Comparison of ENCODE assay signal across 8 cellular contexts in genomic region chr10:22315455-22316285, GRCh38. TPM values are rescaled to one million over a fixed set of nuclear protein-coding genes. Genes with fewer than 3 reads are reported as not detected.
DNase-seq lines count a peak whose midpoint lies in the region; ATAC-seq, FAIRE-seq and TF ChIP-seq lines count a peak whose summit lies in the region.

No MANE protein-coding gene starts in this region.

- peak overlapping the region; percentile 97 for H3K4me3 ChIP-seq in OCI-LY3 (ENCODE audit: low read length)
- H3K4me3 ChIP-seq in H1 (ENCODE audit: extremely low read depth in 1 of 4, insufficient read depth in 2 of 4, low read depth in 3 of 4, low read length in 4 of 4), result peak overlapping the region; percentile 35 to 73 (median 58)

- H3K23me2 ChIP-seq in H1 (ENCODE audit: low read depth, low read length), result peaks cover 9% of the 10 kb centered on the region

- H3K9me3 ChIP-seq in OCI-LY3 (ENCODE audit: insufficient read depth, low read length) (no peaks in the 10 kb centered on the region), H1 (ENCODE audit: insufficient read depth in 2 of 2, low read depth in 1 of 2, low read length in 1 of 2) (no peaks in the 10 kb centered on the region)

- no peak overlapping the region for H3K56ac ChIP-seq in H1 (replicated peaks; ENCODE audit: insufficient read length, low read depth, low read length)

- H3K27me3 ChIP-seq in OCI-LY3 (ENCODE audit: low read depth, low read length) (peaks cover 9% of the 10 kb centered on the region), H1 (replicated peaks in 1 of 4; ENCODE audit: control insufficient read depth in 3 of 4, extremely low read depth in 1 of 4, insufficient read depth in 3 of 4, low read length in 3 of 4) (peaks cover 14 to 59% (median 34%) of the 10 kb centered on the region in 4 experiments)

- H3K14ac ChIP-seq in H1 (ENCODE audit: insufficient read length), result no peak overlapping the region

- H2BK15ac ChIP-seq in H1 (ENCODE audit: low read length), result no peak overlapping the region

- H4K20me1 ChIP-seq in OCI-LY3 (ENCODE audit: insufficient read depth, low read length) (no peaks in the 10 kb centered on the region; the same call in 1 of the 2 replicates), H1 (replicated peaks in 1 of 2; ENCODE audit: control insufficient read depth in 1 of 2, insufficient read depth in 2 of 2, low read length in 2 of 2) (peaks cover 0 to 3% of the 10 kb centered on the region in 2 experiments)

- H3K27me3 Mint-ChIP-seq in activated CD8-positive, alpha-beta memory T cell treated with anti-CD3 and anti-CD28 coated beads, Interleukin-2, amount 10 ng/mL, durations not matched to agents 7 days and 5 days, result peaks cover 8% of the 10 kb centered on the region
- peaks cover 4 to 16% (median 12%) of the 10 kb centered on the region in 5 donors for H3K27me3 Mint-ChIP-seq in naive thymus-derived CD8-positive, alpha-beta T cell

- no peaks in the 10 kb centered on the region for H3K9me3 Mint-ChIP-seq in activated CD8-positive, alpha-beta memory T cell treated with anti-CD3 and anti-CD28 coated beads, Interleukin-2, amount 10 ng/mL, durations not matched to agents 7 days and 5 days (ENCODE audit: low read depth)
- peaks cover 0 to 2% (median 0%) of the 10 kb centered on the region in 9 donors for H3K9me3 Mint-ChIP-seq in naive thymus-derived CD8-positive, alpha-beta T cell

- H2AK5ac ChIP-seq in H1 (ENCODE audit: low read depth, low read length), result no peak overlapping the region

- peak overlapping the region; percentile 93 for H3K4me3 Mint-ChIP-seq in activated CD8-positive, alpha-beta memory T cell treated with anti-CD3 and anti-CD28 coated beads, Interleukin-2, amount 10 ng/mL, durations not matched to agents 7 days and 5 days
- peak overlapping the region; percentile 87 to 99 (median 93) for H3K4me3 Mint-ChIP-seq in naive thymus-derived CD8-positive, alpha-beta T cell

- H3K23ac ChIP-seq in H1 (ENCODE audit: insufficient read length), result no peak overlapping the region

- no peak for TF ChIP-seq EP300 in H1 (IDR thresholded peaks at IDR 0.05; ENCODE audit: borderline replicate concordance in 1 of 2, low read depth in 2 of 2, low read length in 2 of 2)

- 4% methylated on average over 28 of the region's 53 CpGs; no CpG with 5 or more reads in 1 of the 2 experiments for WGBS in H1 (ENCODE audit: extremely low coverage in 1 of 2, insufficient coverage in 1 of 2, insufficient read length in 1 of 2, insufficient replicate concordance in 2 of 2, low coverage in 1 of 2, low lambda C conversion rate in 2 of 2, missing lambda C conversion rate in 1 of 2), 2 experiments

- CTCF ChIA-PET in activated CD8-positive, alpha-beta memory T cell treated with anti-CD3 and anti-CD28 coated beads, Interleukin-2, amount 10 ng/mL, durations not matched to agents 7 days and 5 days (lab: Charles Lee), result interaction anchor here (0.6 to 4.0 kb wide), 13 partner anchors 11 to 674 kb away, joined by 3 to 12 read pairs (median 5); partner anchors contain the start of gene SPAG6
- CTCF ChIA-PET in H1 (lab: Charles Lee; ENCODE audit: partially characterized antibody), result interaction anchor here (0.7 to 1.1 kb wide), 2 partner anchors 20 to 74 kb away, joined by 3 to 4 read pairs; no protein-coding TSS in a partner anchor

- no peak for DNase-seq in activated CD8-positive, alpha-beta memory T cell treated with anti-CD3 and anti-CD28 coated beads, Interleukin-2, amount 10 ng/mL, durations not matched to agents 7 days and 5 days
- DNase-seq in activated CD8-positive, alpha-beta memory T cell treated with anti-CD3 and anti-CD28 coated beads for 24 hours, result no peak
- DNase-seq in H1 (ENCODE audit: low read depth in 1 of 2, low spot score in 2 of 2) (peak in 1 of 2 experiments; percentile 77), HCEC 1CT (no peak), NOMO-1 treated with DMSO at 0.1 percent for 48 hours (lab: John Stamatoyannopoulos, UW; ENCODE audit: unreplicated experiment) (no peak)
- no peak for DNase-seq in naive thymus-derived CD8-positive, alpha-beta T cell

- H4K8ac ChIP-seq in H1 (ENCODE audit: extremely low read depth, insufficient read depth, low read length), result peak overlapping the region; percentile 22; the same call in 1 of the 2 replicates

- TF ChIP-seq CTCF in OCI-LY3 (IDR thresholded peaks at IDR 0.05; ENCODE audit: low read depth, low read length), result no peak
- no peak for TF ChIP-seq CTCF in H1 (IDR thresholded peaks at IDR 0.05; ENCODE audit: control extremely low read depth in 1 of 3, insufficient read depth in 1 of 3, low read depth in 1 of 3, low read length in 3 of 3)

- peak overlapping the region; percentile 61; the same call in 1 of the 2 replicates for H2AFZ ChIP-seq in OCI-LY3 (ENCODE audit: low read depth, low read length)
- H2AFZ ChIP-seq in H1 (ENCODE audit: low read length), result no peak overlapping the region

- H2BK120ac ChIP-seq in H1 (replicated peaks; ENCODE audit: low read depth, low read length), result no peak overlapping the region

- H3K27ac Mint-ChIP-seq in activated CD8-positive, alpha-beta memory T cell treated with anti-CD3 and anti-CD28 coated beads, Interleukin-2, amount 10 ng/mL, durations not matched to agents 7 days and 5 days, result peak overlapping the region; percentile 95
- peak overlapping the region; percentile 85 to 98 (median 94) for H3K27ac Mint-ChIP-seq in naive thymus-derived CD8-positive, alpha-beta T cell

- H3K36me3 Mint-ChIP-seq in activated CD8-positive, alpha-beta memory T cell treated with anti-CD3 and anti-CD28 coated beads, Interleukin-2, amount 10 ng/mL, durations not matched to agents 7 days and 5 days, result peaks cover 13% of the 10 kb centered on the region
- H3K36me3 Mint-ChIP-seq in naive thymus-derived CD8-positive, alpha-beta T cell, result peaks cover 0 to 9% (median 3%) of the 10 kb centered on the region in 3 donors

- H3K79me2 ChIP-seq in OCI-LY3 (ENCODE audit: low read length) (peaks cover 8% of the 10 kb centered on the region), H1 (ENCODE audit: control insufficient read depth in 1 of 2, insufficient read depth in 2 of 2, low read length in 2 of 2) (no peaks in the 10 kb centered on the region)

- peak overlapping the region; percentile 76 for H3K27ac ChIP-seq in OCI-LY3 (ENCODE audit: low read length)
- H3K27ac ChIP-seq in H1 (ENCODE audit: low read depth, low read length), result no peak overlapping the region

- no peak overlapping the region for H2BK12ac ChIP-seq in H1 (ENCODE audit: low read depth, low read length)

- FAIRE-seq in H1 (lab: Jason Lieb, UNC), result no peak

- H2BK5ac ChIP-seq in H1 (ENCODE audit: low read depth, low read length), result no peak overlapping the region

- TF ChIP-seq POLR2A in H1 (IDR thresholded peaks at IDR 0.05; ENCODE audit: control extremely low read depth in 1 of 2, low read depth in 2 of 2, low read length in 2 of 2), result no peak

- no peak overlapping the region for H3K4ac ChIP-seq in H1 (replicated peaks; ENCODE audit: insufficient read length, low read depth, low read length)

- no peak overlapping the region for H4K91ac ChIP-seq in H1 (replicated peaks; ENCODE audit: insufficient read length, low read length)

- TF ChIP-seq RAD21 in H1 (IDR thresholded peaks at IDR 0.05 in 1 of 2, conservative IDR thresholded peaks at IDR 0.05 in 1 of 2; ENCODE audit: low read depth in 2 of 2, low read length in 2 of 2), result peak in 1 of 2 experiments; percentile 39; a peak in 2 of 4 replicates

- H3K18ac ChIP-seq in H1 (ENCODE audit: extremely low read depth, low read length), result no peak overlapping the region

- H3K36me3 ChIP-seq in OCI-LY3 (replicated peaks; ENCODE audit: low read depth, low read length) (no peaks in the 10 kb centered on the region), H1 (ENCODE audit: control insufficient read depth in 2 of 4, insufficient read depth in 4 of 4, low read length in 3 of 4) (no peaks in the 10 kb centered on the region)

- H3K4me2 ChIP-seq in OCI-LY3 (ENCODE audit: low read length) (peak overlapping the region; percentile 69), H1 (ENCODE audit: insufficient read depth in 1 of 2, low read depth in 2 of 2, low read length in 2 of 2) (peak overlapping the region; percentile 68 to 74)

- no peak overlapping the region for H4K5ac ChIP-seq in H1 (ENCODE audit: insufficient read length, low read depth, low read length)

- no peaks in the 10 kb centered on the region for H3K79me1 ChIP-seq in H1 (ENCODE audit: low read depth, low read length)

- peaks cover 44% of the 10 kb centered on the region for H3K4me1 Mint-ChIP-seq in activated CD8-positive, alpha-beta memory T cell treated with anti-CD3 and anti-CD28 coated beads, Interleukin-2, amount 10 ng/mL, durations not matched to agents 7 days and 5 days
- H3K4me1 Mint-ChIP-seq in naive thymus-derived CD8-positive, alpha-beta T cell, result peaks cover 6 to 48% (median 20%) of the 10 kb centered on the region in 4 donors

- no peak overlapping the region for H2BK20ac ChIP-seq in H1 (ENCODE audit: low read length)

- H3K9ac ChIP-seq in OCI-LY3 (ENCODE audit: low read length) (peak overlapping the region; percentile 93), H1 (replicated peaks in 1 of 4; ENCODE audit: extremely low read depth in 1 of 4, low read depth in 3 of 4, low read length in 3 of 4) (no peak overlapping the region; a peak in 1 of 7 replicates)

- peak; percentile 34 for ATAC-seq in activated CD8-positive, alpha-beta memory T cell treated with anti-CD3 and anti-CD28 coated beads, Interleukin-2, amount 10 ng/mL, durations not matched to agents 7 days and 5 days
- peak; percentile 19 for ATAC-seq in HG02763 (IDR thresholded peaks at IDR 0.05; ENCODE audit: unreplicated experiment)
- peak; percentile 15 to 29 for ATAC-seq in naive thymus-derived CD8-positive, alpha-beta T cell

- H3K4me1 ChIP-seq in OCI-LY3 (ENCODE audit: low read length), result peaks cover 21% of the 10 kb centered on the region
- H3K4me1 ChIP-seq in H1 (replicated peaks in 1 of 4; ENCODE audit: control insufficient read depth in 3 of 4, insufficient read depth in 4 of 4, low read length in 3 of 4), result peaks cover 0 to 2% (median 0%) of the 10 kb centered on the region in 4 experiments; a peak in 3 of 7 replicates

- POLR2A ChIA-PET in H1 (lab: Charles Lee; ENCODE audit: partially characterized antibody), result interaction anchor here (1.0 to 1.8 kb wide), 7 partner anchors 10 to 312 kb away, joined by 3 to 8 read pairs (median 4); partner anchors contain the start of gene DNAJC1
- POLR2A ChIA-PET in naive thymus-derived CD8-positive, alpha-beta T cell (lab: Charles Lee), result interaction anchor here (0.6 to 5.5 kb wide), 14 partner anchors 9 to 313 kb away, joined by 3 to 67 read pairs (median 5); partner anchors contain the start of gene DNAJC1

RNA-seq across cellular contexts. Expression of gene COMMD3, which starts 0.5 kb away (rescaled TPM):
- 100 to 1,000 TPM in 1 of 2 experiments, 10 to 100 TPM in 1; 70.6 to 103 TPM for total RNA-seq in activated CD8-positive, alpha-beta memory T cell treated with anti-CD3 and anti-CD28 coated beads, Interleukin-2, amount 10 ng/mL, durations not matched to agents 7 days and 5 days
- 2.3 and 2.7 TPM in 2 replicates for total RNA-seq in H1 (2021; fragmentation: NEBNext Ultra II Directional; extraction: Animal tissue kit (Norgen Biotek cat#: 25700))
- 0.94 and 2.7 TPM in 2 replicates for polyA plus RNA-seq in H1 (2011; rRNA removed)
- 2.1 TPM for polyA plus RNA-seq in H1 (2011; cell fraction: cytosol; rRNA removed)
- polyA plus RNA-seq in H1 (2011; cell fraction: nucleus; rRNA removed), result 1.2 TPM
- 2.4 to 4.3 TPM (median 2.7 TPM) in 4 replicates for polyA plus RNA-seq in H1 (2012, experiment 1 of 2)
- polyA plus RNA-seq in H1 (2012, experiment 2 of 2), result 1.8 TPM
- 4.5 TPM for polyA plus RNA-seq in H1 (2013, experiment 1 of 2)
- 3.1 TPM for polyA plus RNA-seq in H1 (2013, experiment 2 of 2)
- 0.63 and 1.8 TPM in 2 replicates for polyA minus RNA-seq in H1 (2011; rRNA and poly(A)+ RNA removed)
- not detected for polyA minus RNA-seq in H1 (2011; cell fraction: cytosol; rRNA and poly(A)+ RNA removed)
- not detected for polyA minus RNA-seq in H1 (2011; cell fraction: nucleus; rRNA and poly(A)+ RNA removed)
- 10 to 100 TPM; 53.9 to 59.3 TPM for total RNA-seq in naive thymus-derived CD8-positive, alpha-beta T cell
- 10 to 100 TPM; 38.5 to 57.8 (median 48.4) TPM for polyA plus RNA-seq in naive thymus-derived CD8-positive, alpha-beta T cell

RNA-seq across cellular contexts. Expression of gene BMI1, which starts 5.2 kb away (rescaled TPM):
- 10 to 100 TPM; 45.9 to 74.6 TPM for total RNA-seq in activated CD8-positive, alpha-beta memory T cell treated with anti-CD3 and anti-CD28 coated beads, Interleukin-2, amount 10 ng/mL, durations not matched to agents 7 days and 5 days
- total RNA-seq in H1 (2021; fragmentation: NEBNext Ultra II Directional; extraction: Animal tissue kit (Norgen Biotek cat#: 25700)), result 7.0 and 10.7 TPM in 2 replicates
- polyA plus RNA-seq in H1 (2011; rRNA removed), result 2.8 and 2.9 TPM in 2 replicates
- polyA plus RNA-seq in H1 (2011; cell fraction: cytosol; rRNA removed), result 4.1 TPM
- 7.6 TPM for polyA plus RNA-seq in H1 (2011; cell fraction: nucleus; rRNA removed)
- 2.8 to 10.9 TPM (median 4.8 TPM) in 4 replicates for polyA plus RNA-seq in H1 (2012, experiment 1 of 2)
- polyA plus RNA-seq in H1 (2012, experiment 2 of 2), result 0.12 TPM
- polyA plus RNA-seq in H1 (2013, experiment 1 of 2), result 2.9 TPM
- polyA plus RNA-seq in H1 (2013, experiment 2 of 2), result 2.7 TPM
- polyA minus RNA-seq in H1 (2011; rRNA and poly(A)+ RNA removed), result 5.2 and 8.7 TPM in 2 replicates
- 5.9 TPM for polyA minus RNA-seq in H1 (2011; cell fraction: cytosol; rRNA and poly(A)+ RNA removed)
- polyA minus RNA-seq in H1 (2011; cell fraction: nucleus; rRNA and poly(A)+ RNA removed), result 7.2 TPM
- total RNA-seq in naive thymus-derived CD8-positive, alpha-beta T cell, result 10 to 100 TPM; 70.2 to 80.3 TPM
- 10 to 100 TPM; 22.5 to 32.9 (median 25.7) TPM for polyA plus RNA-seq in naive thymus-derived CD8-positive, alpha-beta T cell

RNA-seq across cellular contexts. Expression of gene SPAG6, which starts 29.6 kb away (rescaled TPM):
- 1 to 10 TPM; 3.7 to 6.0 TPM for total RNA-seq in activated CD8-positive, alpha-beta memory T cell treated with anti-CD3 and anti-CD28 coated beads, Interleukin-2, amount 10 ng/mL, durations not matched to agents 7 days and 5 days
- total RNA-seq in H1 (2021; fragmentation: NEBNext Ultra II Directional; extraction: Animal tissue kit (Norgen Biotek cat#: 25700)), result 0.34 TPM in 1 of 2 replicates, not detected in the other
- polyA plus RNA-seq in H1 (2011; rRNA removed), result 0.14 TPM in 2 replicates
- polyA plus RNA-seq in H1 (2011; cell fraction: cytosol; rRNA removed), result 0.28 TPM
- 0.16 TPM for polyA plus RNA-seq in H1 (2011; cell fraction: nucleus; rRNA removed)
- polyA plus RNA-seq in H1 (2012, experiment 1 of 2), result 0.14 to 0.33 TPM (median 0.19 TPM) in 4 replicates
- polyA plus RNA-seq in H1 (2012, experiment 2 of 2), result not detected
- polyA plus RNA-seq in H1 (2013, experiment 1 of 2), result 0.08 TPM
- polyA plus RNA-seq in H1 (2013, experiment 2 of 2), result 0.13 TPM
- polyA minus RNA-seq in H1 (2011; rRNA and poly(A)+ RNA removed), result 0.27 and 0.41 TPM in 2 replicates
- not detected for polyA minus RNA-seq in H1 (2011; cell fraction: cytosol; rRNA and poly(A)+ RNA removed)
- polyA minus RNA-seq in H1 (2011; cell fraction: nucleus; rRNA and poly(A)+ RNA removed), result not detected
- total RNA-seq in naive thymus-derived CD8-positive, alpha-beta T cell, result not detected
- polyA plus RNA-seq in naive thymus-derived CD8-positive, alpha-beta T cell, result not detected

Comparison
In these comparisons a context has a peak if more than half of its experiments do, and no peak if none do; other contexts are left out.
1. RNA of gene COMMD3, which starts 0.5 kb away (total RNA-seq): 70.6 to 103 TPM in activated CD8-positive, alpha-beta memory T cell treated with anti-CD3 and anti-CD28 coated beads, Interleukin-2, amount 10 ng/mL, durations not matched to agents 7 days and 5 days and 53.9 to 59.3 TPM in naive thymus-derived CD8-positive, alpha-beta T cell; 2.3 to 2.7 TPM in H1; every median in the first group is over 10 times any median in the second.
2. Peak in every context shown above with its lines, with median percentiles within 50 percentile points of each other: ATAC-seq.